Comparison of ENCODE assay signal across 19 cellular contexts in genomic region chr6:163285689-163286088, GRCh38.
A peak's percentile ranks its signal among the peaks of the same experiment; 100 is the strongest.
DNase-seq lines count a peak whose midpoint lies in the region; ATAC-seq and TF ChIP-seq lines count a peak whose summit lies in the region.
"Had no signal": no experiment of that assay in that cellular context is flagged by ENCODE, and none has a peak within 500 bp of the region (broad histone marks: within the 10 kb centered on the region; RNA-seq: fewer than 3 reads in every experiment).

No MANE protein-coding gene starts in this region.

- DNase-seq in RPMI7951 (ENCODE audit: low read depth): peak; percentile 52
- DNase-seq in dorsolateral prefrontal cortex: peak in 1 of 10 donors; percentile 39
- no peak for DNase-seq in neural progenitor cell (ENCODE audit: low spot score)
- DNase-seq in SHP77 treated with DMSO at 0.1 percent for 48 hours (lab: John Stamatoyannopoulos, UW): no peak
- DNase-seq in CD4-positive, alpha-beta T cell: no peak
- DNase-seq: DMS 273 treated with DMSO at 0.1 percent for 48 hours, H9, Kasumi-1, MG63, NCI-H1048, NCI-H1436, NCI-H2029, NCI-H345, NCI-H524 treated with DMSO at 0.1 percent for 48 hours had no signal

- no peaks in the 10 kb centered on the region for H4K20me1 ChIP-seq in neural progenitor cell (ENCODE audit: low read depth)
- H4K20me1 ChIP-seq: BLaER1 treated with 17β-estradiol and CSF1 and Interleukin-3, amounts not matched to agents 10 nM and 100 nM had no signal

- H3K27ac ChIP-seq in dorsolateral prefrontal cortex (peak overlapping the region; percentile 29 to 98 (median 90)), neural progenitor cell (no peak overlapping the region), temporal lobe (ENCODE audit: low read depth, low read length) (peak overlapping the region; percentile 98)
- no peak overlapping the region for H3K27ac ChIP-seq in CD4-positive, alpha-beta T cell (ENCODE audit: low read depth, low read length)
- H3K27ac ChIP-seq: BLaER1 treated with 17β-estradiol and CSF1 and Interleukin-3, amounts not matched to agents 10 nM and 100 nM; SJSA1 had no signal

- H3K27ac Mint-ChIP-seq in neural progenitor cell: peak overlapping the region; percentile 10
- H3K27ac Mint-ChIP-seq in CD4-positive, alpha-beta T cell: no peak overlapping the region
- H3K27ac Mint-ChIP-seq: H9, IgD-negative memory B cell had no signal

- no peaks in the 10 kb centered on the region for H3K36me3 ChIP-seq in neural progenitor cell
- H3K36me3 ChIP-seq: BLaER1 treated with 17β-estradiol and CSF1 and Interleukin-3, amounts not matched to agents 10 nM and 100 nM; MG63; SJSA1 had no signal

- H3K27me3 ChIP-seq in dorsolateral prefrontal cortex (no peaks in the 10 kb centered on the region), neural progenitor cell (no peaks in the 10 kb centered on the region)
- H3K27me3 ChIP-seq in CD4-positive, alpha-beta T cell (ENCODE audit: control insufficient read depth, insufficient read depth, low read length): no peaks in the 10 kb centered on the region
- H3K27me3 ChIP-seq: BLaER1 treated with 17β-estradiol and CSF1 and Interleukin-3, amounts not matched to agents 10 nM and 100 nM; MG63; SJSA1 had no signal

- H3K4me3 Mint-ChIP-seq in neural progenitor cell: no peak overlapping the region
- H3K4me3 Mint-ChIP-seq in CD4-positive, alpha-beta T cell: no peak overlapping the region
- H3K4me3 Mint-ChIP-seq: H9, IgD-negative memory B cell had no signal

- peak in 1 of 56 donors; percentile 12 for TF ChIP-seq CTCF in dorsolateral prefrontal cortex (IDR thresholded peaks at IDR 0.05 in 54 of 56, conservative IDR thresholded peaks at IDR 0.05 in 2 of 56; ENCODE audit: low read depth in 1 of 56, partially characterized antibody in 56 of 56)
- TF ChIP-seq CTCF in neural progenitor cell (IDR thresholded peaks at IDR 0.05): no peak
- no peak for TF ChIP-seq CTCF in CD4-positive, alpha-beta T cell (IDR thresholded peaks at IDR 0.05)

- H3K4me1 Mint-ChIP-seq in neural progenitor cell: peaks cover 5% of the 10 kb centered on the region
- H3K4me1 Mint-ChIP-seq in CD4-positive, alpha-beta T cell (ENCODE audit: low read depth): no peaks in the 10 kb centered on the region
- H3K4me1 Mint-ChIP-seq: IgD-negative memory B cell had no signal

- no peaks in the 10 kb centered on the region for H3K4me1 ChIP-seq in neural progenitor cell
- H3K4me1 ChIP-seq: BLaER1 treated with 17β-estradiol and CSF1 and Interleukin-3, amounts not matched to agents 10 nM and 100 nM; SJSA1 had no signal

- peak overlapping the region in 2 of 59 donors; percentile 7 to 9 for H3K4me3 ChIP-seq in dorsolateral prefrontal cortex
- no peak overlapping the region for H3K4me3 ChIP-seq in neural progenitor cell
- H3K4me3 ChIP-seq: BLaER1 treated with 17β-estradiol and CSF1 and Interleukin-3, amounts not matched to agents 10 nM and 100 nM; MG63; SJSA1 had no signal

- H3K9me3 Mint-ChIP-seq in neural progenitor cell: no peaks in the 10 kb centered on the region
- H3K9me3 Mint-ChIP-seq in CD4-positive, alpha-beta T cell: no peaks in the 10 kb centered on the region
- H3K9me3 Mint-ChIP-seq: H9 had no signal

- intact Hi-C loops in dorsolateral prefrontal cortex (cut with DNase I): no loop called here
- intact Hi-C loops in CD4-positive, alpha-beta T cell (cut with DNase I, micrococcal nuclease): no loop called here

- no peak overlapping the region for H3K9ac ChIP-seq in neural progenitor cell
- H3K9ac ChIP-seq: BLaER1 treated with 17β-estradiol and CSF1 and Interleukin-3, amounts not matched to agents 10 nM and 100 nM had no signal

- no peaks in the 10 kb centered on the region for H3F3A ChIP-seq in neural progenitor cell (ENCODE audit: low read depth)

- H3K27me3 Mint-ChIP-seq in neural progenitor cell (ENCODE audit: insufficient read depth, low read depth): peaks cover 2% of the 10 kb centered on the region
- H3K27me3 Mint-ChIP-seq in CD4-positive, alpha-beta T cell: peaks cover 2% of the 10 kb centered on the region

- H3K36me3 Mint-ChIP-seq in neural progenitor cell: no peaks in the 10 kb centered on the region
- no peaks in the 10 kb centered on the region for H3K36me3 Mint-ChIP-seq in CD4-positive, alpha-beta T cell (ENCODE audit: low read depth)
- H3K36me3 Mint-ChIP-seq: IgD-negative memory B cell had no signal

- no peak for ATAC-seq in esophagus mucosa
- no peak for ATAC-seq in CD4-positive, alpha-beta T cell (ENCODE audit: poor library complexity)

- no peak overlapping the region for H2AFZ ChIP-seq in neural progenitor cell (replicated peaks)

- no peak overlapping the region for H3K4me2 ChIP-seq in neural progenitor cell
- H3K4me2 ChIP-seq: BLaER1 treated with 17β-estradiol and CSF1 and Interleukin-3, amounts not matched to agents 10 nM and 100 nM had no signal

- POLR2A ChIA-PET in CD4-positive, alpha-beta T cell (lab: Charles Lee): no interaction called here

- H3K79me2 ChIP-seq in neural progenitor cell (ENCODE audit: low read depth): no peaks in the 10 kb centered on the region

- no peaks in the 10 kb centered on the region for H3K9me3 ChIP-seq in neural progenitor cell (ENCODE audit: low read depth)
- no peaks in the 10 kb centered on the region for H3K9me3 ChIP-seq in CD4-positive, alpha-beta T cell (ENCODE audit: control insufficient read depth, low read length)
- H3K9me3 ChIP-seq: BLaER1 treated with 17β-estradiol and CSF1 and Interleukin-3, amounts not matched to agents 10 nM and 100 nM; MG63; SJSA1 had no signal

- CTCF ChIA-PET in CD4-positive, alpha-beta T cell (lab: Charles Lee): no interaction called here

Comparison
In these comparisons a context has a peak if more than half of its experiments do, and no peak if none do; other contexts are left out.
1. H3K27ac ChIP-seq: peak in dorsolateral prefrontal cortex (59 of 59) and temporal lobe (single experiment); none in neural progenitor cell (single experiment) and CD4-positive, alpha-beta T cell (single experiment).